8 cellular contexts compared by ENCODE assay signal in the genomic region with DNA sequence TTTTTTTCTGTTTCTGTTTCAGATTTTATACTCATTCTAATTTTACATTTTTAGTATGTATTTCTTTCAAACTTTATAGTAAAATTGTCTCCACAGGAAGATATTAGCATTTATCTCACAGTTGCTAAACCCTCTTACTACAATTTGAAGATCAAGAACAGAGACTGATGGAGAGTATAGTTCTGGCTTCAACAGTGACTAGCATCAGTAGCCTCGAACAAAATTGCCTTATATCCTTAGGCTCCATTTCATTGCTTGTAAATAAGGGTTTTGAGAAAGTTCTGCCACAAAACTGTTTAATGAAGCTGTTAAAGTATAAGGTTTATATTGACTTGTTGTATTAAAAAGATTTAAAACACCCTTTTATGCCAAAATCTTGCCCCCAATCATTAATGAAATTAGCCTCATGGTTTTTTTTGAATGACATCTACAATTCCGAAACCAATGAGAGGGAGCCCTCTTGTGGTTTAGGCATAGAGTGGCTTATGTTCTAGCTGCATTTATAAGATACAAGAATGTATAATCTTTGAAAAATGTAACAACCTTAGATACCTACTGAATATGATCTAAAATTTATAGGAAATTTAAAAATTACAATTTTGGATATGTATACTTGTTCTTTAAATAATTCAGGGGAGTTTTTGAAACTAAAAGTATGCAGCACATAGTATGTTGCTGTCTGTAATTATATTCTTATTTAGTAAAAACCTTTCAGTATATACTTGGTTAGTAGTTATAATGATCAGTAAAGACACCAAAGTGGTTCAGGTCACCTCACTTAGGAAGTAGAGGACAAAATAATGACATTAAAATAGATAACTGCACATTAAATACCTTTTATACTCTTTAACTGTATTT.
DNase-seq lines count a peak whose midpoint lies in the region; ATAC-seq and TF ChIP-seq lines count a peak whose summit lies in the region.

No MANE protein-coding gene starts in this region.

- H2BK15ac ChIP-seq in mesenchymal stem cell (ENCODE audit: low read depth, poor library complexity, severe bottlenecking), result no peak overlapping the region

- H3K9ac ChIP-seq in mesenchymal stem cell (ENCODE audit: low read length), result no peak overlapping the region

- H3K4me1 ChIP-seq in mesenchymal stem cell (ENCODE audit: control insufficient read depth, insufficient read depth, low read depth, low read length), result no peaks in the 10 kb centered on the region

- H3K9me3 Mint-ChIP-seq in chondrocyte (ENCODE audit: low read depth), result no peaks in the 10 kb centered on the region

- H3K27me3 ChIP-seq in mesenchymal stem cell (ENCODE audit: control insufficient read depth in 1 of 2, insufficient read depth in 1 of 2, low read length in 2 of 2), result no peaks in the 10 kb centered on the region

- in situ Hi-C loops in GM13977 (cut with MboI; ENCODE audit: low pct_unique_long_range_greater_than_20kb, low sequenced_read_pairs, unreplicated experiment), result loop anchor here (25.0 kb wide), 1 partner anchor 270 kb away; no protein-coding TSS in a partner anchor

- H2AK5ac ChIP-seq in mesenchymal stem cell (ENCODE audit: low read length, severe bottlenecking), result no peak overlapping the region

- no peak overlapping the region for H3K27ac ChIP-seq in mesenchymal stem cell (ENCODE audit: low read length, poor library complexity, severe bottlenecking)

- H3K36me3 Mint-ChIP-seq in chondrocyte (ENCODE audit: low read depth), result no peaks in the 10 kb centered on the region

- H3K4ac ChIP-seq in mesenchymal stem cell (ENCODE audit: low read depth in 1 of 2, low read length in 2 of 2), result no peak overlapping the region

- no peak overlapping the region for H4K91ac ChIP-seq in mesenchymal stem cell (ENCODE audit: low read length)

- no peaks in the 10 kb centered on the region for H3K9me3 ChIP-seq in mesenchymal stem cell (ENCODE audit: control insufficient read depth, low read length)

- H3K4me3 ChIP-seq in AG09309 (ENCODE audit: control insufficient read depth, low read depth, low read length), result no peak overlapping the region
- no peak overlapping the region for H3K4me3 ChIP-seq in mesenchymal stem cell (ENCODE audit: insufficient read depth in 1 of 2, low read depth in 1 of 2, low read length in 2 of 2)

- H3K14ac ChIP-seq in mesenchymal stem cell (ENCODE audit: low read length in 2 of 2), result no peak overlapping the region

- no peak overlapping the region for H3K18ac ChIP-seq in mesenchymal stem cell (ENCODE audit: low read depth in 1 of 2, low read length in 2 of 2)

- no peaks in the 10 kb centered on the region for H3K79me1 ChIP-seq in mesenchymal stem cell (replicated peaks; ENCODE audit: low read length, poor library complexity, severe bottlenecking)

- no peak overlapping the region for H2AFZ ChIP-seq in mesenchymal stem cell (ENCODE audit: low read depth, low read length)

- H3K27me3 Mint-ChIP-seq in chondrocyte (ENCODE audit: low read depth), result peaks cover 18% of the 10 kb centered on the region

- no peak overlapping the region for H2BK12ac ChIP-seq in mesenchymal stem cell (ENCODE audit: low read length in 2 of 2)

- no peak overlapping the region for H4K8ac ChIP-seq in mesenchymal stem cell (ENCODE audit: low read length)

- H3K27ac Mint-ChIP-seq in chondrocyte (ENCODE audit: unreplicated experiment), result no peak overlapping the region

- H3K4me2 ChIP-seq in mesenchymal stem cell (ENCODE audit: low read length, poor library complexity, severe bottlenecking), result no peak overlapping the region

- TF ChIP-seq CTCF in AG09309 (IDR thresholded peaks at IDR 0.05; ENCODE audit: control insufficient read depth, insufficient read depth, low read depth, low read length, missing control alignments) (peak; percentile 74), GM13977 (IDR thresholded peaks at IDR 0.05; ENCODE audit: extremely low read depth, insufficient read depth, missing control alignments) (peak; percentile 70), chondrocyte (IDR thresholded peaks at IDR 0.05) (peak; percentile 92)

- H3K23ac ChIP-seq in mesenchymal stem cell (ENCODE audit: low read length in 2 of 2), result no peak overlapping the region

- DNase-seq in AG09309 (ENCODE audit: low read depth) (peak; percentile 3), GM13977 (ENCODE audit: low spot score) (peak; percentile 23), NCI-H69 (lab: John Stamatoyannopoulos, UW) (peak; percentile 66), chondrocyte (ENCODE audit: low spot score) (no peak), mesenchymal stem cell (peak; percentile 61)
- DNase-seq in stimulated activated naive CD4-positive, alpha-beta T cell treated with Interleukin-2 at 50 U/mL for 16 hours (lab: John Stamatoyannopoulos, UW), result no peak
- no peak for DNase-seq in activated effector memory CD4-positive, alpha-beta T cell treated with anti-CD3 and anti-CD28 coated beads, Interleukin-2, amount 50 U/mL, for 16 hours

- no peaks in the 10 kb centered on the region for H3K36me3 ChIP-seq in mesenchymal stem cell (ENCODE audit: control insufficient read depth in 1 of 2, insufficient read depth in 2 of 2, low read depth in 1 of 2, low read length in 2 of 2)

- peak; percentile 86 for ATAC-seq in HG02973 (IDR thresholded peaks at IDR 0.05; ENCODE audit: unreplicated experiment)

- no CpG with 5 or more reads among the region's 2 CpGs for WGBS in mesenchymal stem cell

- no peak overlapping the region for H2BK5ac ChIP-seq in mesenchymal stem cell (ENCODE audit: low read depth, low read length, poor library complexity, severe bottlenecking)

- H3K4me3 Mint-ChIP-seq in chondrocyte (ENCODE audit: unreplicated experiment), result no peak overlapping the region

- H2BK120ac ChIP-seq in mesenchymal stem cell (ENCODE audit: low read depth, low read length), result no peak overlapping the region

- H3K4me1 Mint-ChIP-seq in chondrocyte (ENCODE audit: low read depth), result no peaks in the 10 kb centered on the region

Comparison
In these comparisons a context has a peak if more than half of its experiments do, and no peak if none do; other contexts are left out.
1. DNase-seq: peak in AG09309 (single experiment), GM13977 (single experiment), NCI-H69 (single experiment) and mesenchymal stem cell (single experiment); none in chondrocyte (single experiment), stimulated activated naive CD4-positive, alpha-beta T cell treated with Interleukin-2 at 50 U/mL for 16 hours (single experiment) and activated effector memory CD4-positive, alpha-beta T cell treated with anti-CD3 and anti-CD28 coated beads, Interleukin-2, amount 50 U/mL, for 16 hours (single experiment).
2. Peak in every context shown above with its lines, with median percentiles within 50 percentile points of each other: CTCF ChIP-seq.